ENCODE assay signal across 13 cellular contexts in genomic region chr10:124997791-124998623, GRCh38. TPM values are rescaled to one million over a fixed set of nuclear protein-coding genes. Genes with fewer than 3 reads are reported as not detected.
DNase-seq lines count a peak whose midpoint lies in the region; ATAC-seq and TF ChIP-seq lines count a peak whose summit lies in the region.
"Had no signal": no experiment of that assay in that cellular context is flagged by ENCODE, and none has a peak within 500 bp of the region (broad histone marks: within the 10 kb centered on the region; RNA-seq: fewer than 3 reads in every experiment).

No MANE protein-coding gene starts in this region.

- DNase-seq in GM20000 (ENCODE audit: low spot score) = peak; percentile 22
- no peak for DNase-seq in RWPE1 (ENCODE audit: low spot score)
- DNase-seq in hepatic stellate cell (ENCODE audit: low spot score) = peak; percentile 9
- DNase-seq in foreskin keratinocyte = no peak
- DNase-seq: C1 segment of cervical spinal cord, dermis blood vessel endothelial cell, NCI-H1105 treated with DMSO at 0.1 percent for 48 hours, NCI-H226 had no signal

- H3K9ac ChIP-seq in skeletal muscle tissue (ENCODE audit: low read depth in 1 of 3, low read length in 3 of 3) = peak overlapping the region in 1 of 3 donors; percentile 3

- H3K4me1 ChIP-seq in skeletal muscle tissue (ENCODE audit: control insufficient read depth in 3 of 3, insufficient read depth in 3 of 3, low read length in 3 of 3) = peaks cover 25 to 55% (median 47%) of the 10 kb centered on the region in 3 donors
- peaks cover 4% of the 10 kb centered on the region for H3K4me1 ChIP-seq in foreskin keratinocyte
- H3K4me1 ChIP-seq: SJSA1 had no signal

- POLR2A ChIA-PET in RWPE1 (lab: Yijun Ruan, JAX; ENCODE audit: low non-redundant PET) = no interaction called here

- ATAC-seq in foreskin keratinocyte (no peak), HG03108 (IDR thresholded peaks at IDR 0.05; ENCODE audit: unreplicated experiment) (no peak), GM21526 (IDR thresholded peaks at IDR 0.05; ENCODE audit: low FRiP score, unreplicated experiment) (no peak)
- ATAC-seq: GM12878 had no signal

- CTCF ChIA-PET in RWPE1 (lab: Yijun Ruan, JAX) = interaction anchor here (0.7 kb wide), 2 partner anchors 15 to 332 kb away, joined by 3 read pairs; no protein-coding TSS in a partner anchor

- H3K27ac ChIP-seq in RWPE1 (peak overlapping the region; percentile 80), skeletal muscle tissue (ENCODE audit: low read depth, low read length) (peak overlapping the region; percentile 20), foreskin keratinocyte (no peak overlapping the region)
- H3K27ac ChIP-seq: SJSA1 had no signal

- no peaks in the 10 kb centered on the region for H3K9me3 ChIP-seq in skeletal muscle tissue (ENCODE audit: control insufficient read depth in 3 of 3, low read length in 3 of 3)
- H3K9me3 ChIP-seq: SJSA1 had no signal

- H3K27me3 ChIP-seq in skeletal muscle tissue (ENCODE audit: control insufficient read depth in 3 of 3, insufficient read depth in 3 of 3, low read length in 3 of 3) (no peaks in the 10 kb centered on the region), foreskin keratinocyte (no peaks in the 10 kb centered on the region)
- H3K27me3 ChIP-seq: SJSA1 had no signal

- TF ChIP-seq CTCF in GM20000 (IDR thresholded peaks at IDR 0.05; ENCODE audit: extremely low read depth, missing control alignments) (no peak), RWPE1 (conservative IDR thresholded peaks at IDR 0.05; ENCODE audit: low read depth) (no peak), foreskin keratinocyte (conservative IDR thresholded peaks at IDR 0.05) (no peak)

- no peak overlapping the region for H3K4me3 ChIP-seq in skeletal muscle tissue (ENCODE audit: low read length in 3 of 3)
- H3K4me3 ChIP-seq: GM12878, SJSA1 had no signal

- H3K36me3 ChIP-seq in skeletal muscle tissue (ENCODE audit: control insufficient read depth in 3 of 3, insufficient read depth in 3 of 3, low read length in 3 of 3) = peaks cover 57 to 60% (median 58%) of the 10 kb centered on the region in 3 donors

RNA-seq across cellular contexts. Expression of gene ZRANB1, which starts 56.1 kb away (rescaled TPM):
- total RNA-seq in skeletal muscle tissue (36.5 TPM), foreskin keratinocyte (11.5 and 12.5 TPM in 2 replicates)
- 3.8 and 4.5 TPM in 2 replicates for polyA plus RNA-seq in foreskin keratinocyte

Comparison
In these comparisons a context has a peak if more than half of its experiments do, and no peak if none do; other contexts are left out.
1. DNase-seq: peak in GM20000 (single experiment) and hepatic stellate cell (single experiment); none in RWPE1 (single experiment) and foreskin keratinocyte (0 of 2).